1 cellular context compared by ENCODE assay signal in the genomic region with DNA sequence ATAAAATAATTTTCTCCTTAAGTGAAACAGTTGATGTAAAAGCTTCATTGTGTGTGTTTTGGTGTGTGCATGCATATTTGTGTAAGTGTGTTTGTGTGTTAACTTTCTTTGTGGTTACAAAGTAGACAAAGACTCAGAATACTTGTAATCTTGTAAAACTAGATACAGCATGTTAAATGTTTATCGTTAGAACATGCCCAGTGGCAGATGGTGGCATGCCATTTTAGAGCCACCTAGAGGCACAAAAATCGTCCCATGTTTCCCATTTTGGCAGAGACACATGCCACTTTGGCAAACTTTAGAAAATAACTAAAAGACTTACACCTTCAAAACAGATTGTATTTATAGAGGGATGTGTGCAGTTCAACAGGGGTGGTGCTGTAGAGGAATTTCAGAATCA.
TF ChIP-seq lines count a peak whose summit lies in the region.

No MANE protein-coding gene starts in this region.

TF ChIP-seq in SK-N-SH treated with all-trans-retinoic acid at 6 μM for 48 hours, 23 proteins besides CTCF, POLR2A, EP300 and RAD21 (continued from another document):
- TF ChIP-seq CSRNP3 (CRISPR knock-in tag; IDR thresholded peaks at IDR 0.05) (no peak), GLIS3 (CRISPR knock-in tag; IDR thresholded peaks at IDR 0.05) (no peak), ZFP3 (CRISPR knock-in tag; IDR thresholded peaks at IDR 0.05) (no peak), TOX (CRISPR knock-in tag; IDR thresholded peaks at IDR 0.05; ENCODE audit: borderline replicate concordance) (no peak), BACH2 (CRISPR knock-in tag; IDR thresholded peaks at IDR 0.05; ENCODE audit: borderline replicate concordance) (no peak)
- TF ChIP-seq, protein P1, sequence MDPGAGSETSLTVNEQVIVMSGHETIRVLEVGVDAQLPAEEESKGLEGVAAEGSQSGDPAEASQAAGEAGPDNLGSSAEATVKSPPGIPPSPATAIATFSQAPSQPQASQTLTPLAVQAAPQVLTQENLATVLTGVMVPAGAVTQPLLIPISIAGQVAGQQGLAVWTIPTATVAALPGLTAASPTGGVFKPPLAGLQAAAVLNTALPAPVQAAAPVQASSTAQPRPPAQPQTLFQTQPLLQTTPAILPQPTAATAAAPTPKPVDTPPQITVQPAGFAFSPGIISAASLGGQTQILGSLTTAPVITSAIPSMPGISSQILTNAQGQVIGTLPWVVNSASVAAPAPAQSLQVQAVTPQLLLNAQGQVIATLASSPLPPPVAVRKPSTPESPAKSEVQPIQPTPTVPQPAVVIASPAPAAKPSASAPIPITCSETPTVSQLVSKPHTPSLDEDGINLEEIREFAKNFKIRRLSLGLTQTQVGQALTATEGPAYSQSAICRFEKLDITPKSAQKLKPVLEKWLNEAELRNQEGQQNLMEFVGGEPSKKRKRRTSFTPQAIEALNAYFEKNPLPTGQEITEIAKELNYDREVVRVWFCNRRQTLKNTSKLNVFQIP (CRISPR knock-in tag; IDR thresholded peaks at IDR 0.05; ENCODE audit: borderline replicate concordance, low read depth) = no peak
